ENCODE assay signal across 13 cellular contexts in the genomic region with DNA sequence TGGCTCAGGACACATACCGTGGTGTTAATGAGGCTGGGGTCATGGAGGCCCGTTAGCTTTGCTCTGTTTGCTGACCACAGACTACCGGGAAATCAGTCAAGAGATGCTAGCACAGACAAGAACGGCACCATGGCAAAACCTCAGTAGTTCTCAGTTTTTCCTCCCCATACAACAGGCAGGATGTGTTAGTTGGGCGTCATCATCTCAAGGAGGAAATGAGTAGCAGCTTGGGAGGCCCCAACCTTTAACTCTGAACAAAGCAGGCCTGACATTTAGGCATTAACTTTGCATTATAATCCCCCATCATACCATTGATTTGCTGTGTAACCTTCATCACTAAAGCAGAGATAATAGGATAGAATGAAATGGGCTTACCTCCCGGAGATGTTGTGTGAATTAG.
A peak's percentile ranks its signal among the peaks of the same experiment; 100 is the strongest.
DNase-seq lines count a peak whose midpoint lies in the region; ATAC-seq, FAIRE-seq and TF ChIP-seq lines count a peak whose summit lies in the region.
"Had no signal": no experiment of that assay in that cellular context is flagged by ENCODE, and none has a peak within 500 bp of the region (broad histone marks: within the 10 kb centered on the region; RNA-seq: fewer than 3 reads in every experiment).

No MANE protein-coding gene starts in this region.

- BruUV-seq in HepG2 (replicated peaks; lab: Mats Ljungman, UMichigan): no TSS peak

- no peaks in the 10 kb centered on the region for H3K79me2 ChIP-seq in H1 (ENCODE audit: control insufficient read depth in 1 of 2, insufficient read depth in 2 of 2, low read length in 2 of 2)
- H3K79me2 ChIP-seq in HepG2 (ENCODE audit: insufficient read depth, low read length): no peaks in the 10 kb centered on the region

- DNase-seq in activated CD4-positive, CD25-positive, alpha-beta regulatory T cell treated with anti-CD3 and anti-CD28 coated beads, Interleukin-2, amount 50 U/mL, for 72 hours: no peak
- no peak for DNase-seq in WTC11 (ENCODE audit: low spot score)
- peak in 1 of 2 experiments; percentile 19 for DNase-seq in H1 (ENCODE audit: low read depth in 1 of 2, low spot score in 2 of 2)
- DNase-seq in stimulated activated CD8-positive, alpha-beta memory T cell treated with anti-CD3 and anti-CD28 coated beads, Interleukin-15, amount 100 ng/mL, for 48 hours (ENCODE audit: low read depth in 2 of 2): peak; percentile 12 to 16
- no peak for DNase-seq in LoVo (ENCODE audit: low spot score)
- no peak for DNase-seq in DMS53 treated with DMSO at 0.1 percent for 48 hours (lab: John Stamatoyannopoulos, UW; ENCODE audit: unreplicated experiment)
- no peak for DNase-seq in HepG2 (ENCODE audit: low spot score)
- DNase-seq: body of pancreas, OCI-M1, right lobe of liver had no signal

- no peak overlapping the region for H2AFZ ChIP-seq in H1 (ENCODE audit: low read length)
- no peak overlapping the region for H2AFZ ChIP-seq in HepG2 (ENCODE audit: low read length)

- H2BK20ac ChIP-seq in H1 (ENCODE audit: low read length): no peak overlapping the region

- intact Hi-C loops in HepG2 (cut with micrococcal nuclease; ENCODE audit: unreplicated experiment): no loop called here

- H4K20me1 ChIP-seq in H1 (replicated peaks in 1 of 2; ENCODE audit: control insufficient read depth in 1 of 2, insufficient read depth in 2 of 2, low read length in 2 of 2) (no peaks in the 10 kb centered on the region), HepG2 (ENCODE audit: insufficient read depth, low read length) (no peaks in the 10 kb centered on the region)

- TF ChIP-seq RAD21 in H1 (IDR thresholded peaks at IDR 0.05 in 1 of 2, conservative IDR thresholded peaks at IDR 0.05 in 1 of 2; ENCODE audit: low read depth in 2 of 2, low read length in 2 of 2) (no peak), HepG2 (CRISPR knock-in tag; IDR thresholded peaks at IDR 0.05) (no peak)

- H3K14ac ChIP-seq in H1 (ENCODE audit: insufficient read length): no peak overlapping the region

- TF ChIP-seq EP300 in H1 (IDR thresholded peaks at IDR 0.05; ENCODE audit: borderline replicate concordance in 1 of 2, low read depth in 2 of 2, low read length in 2 of 2) (no peak), HepG2 (IDR thresholded peaks at IDR 0.05; ENCODE audit: low read depth in 2 of 2, low read length in 2 of 2) (no peak), HepG2 (CRISPR knock-in tag; IDR thresholded peaks at IDR 0.05; ENCODE audit: borderline replicate concordance) (no peak)

- H3K4me3 ChIP-seq in H1 (ENCODE audit: extremely low read depth in 1 of 4, insufficient read depth in 2 of 4, low read depth in 3 of 4, low read length in 4 of 4): 0 out of 8 replicates have a peak overlapping the region, but pooled peaks of 1 of the 4 experiments have one; percentile 6
- no peak overlapping the region for H3K4me3 ChIP-seq in HepG2 (replicated peaks in 1 of 3; ENCODE audit: insufficient read depth in 1 of 3, low read depth in 2 of 3, low read length in 3 of 3)
- H3K4me3 ChIP-seq: body of pancreas, gastroesophageal sphincter, right lobe of liver, tibial nerve had no signal

- H4K8ac ChIP-seq in H1 (ENCODE audit: extremely low read depth, insufficient read depth, low read length): no peak overlapping the region

- peak overlapping the region; percentile 66 for H4K5ac ChIP-seq in H1 (ENCODE audit: insufficient read length, low read depth, low read length)

- POLR2A ChIA-PET in WTC11 (lab: Charles Lee): no interaction called here
- POLR2A ChIA-PET in H1 (lab: Charles Lee; ENCODE audit: partially characterized antibody): interaction anchor here (1.0 kb wide), 1 partner anchor 8 kb away, joined by 3 read pairs; no protein-coding TSS in a partner anchor
- POLR2A ChIA-PET in HepG2 (lab: Yijun Ruan, JAX): no interaction called here

- H3K36me3 ChIP-seq in H1 (ENCODE audit: control insufficient read depth in 2 of 4, insufficient read depth in 4 of 4, low read length in 3 of 4) (no peaks in the 10 kb centered on the region; a peak in 1 of 8 replicates), HepG2 (replicated peaks in 1 of 2; ENCODE audit: control insufficient read depth in 1 of 2, insufficient read depth in 2 of 2, low read length in 2 of 2) (no peaks in the 10 kb centered on the region)
- H3K36me3 ChIP-seq: gastroesophageal sphincter, right lobe of liver, tibial nerve had no signal

- peaks cover 0 to 13% (median 5%) of the 10 kb centered on the region in 4 experiments; a peak in 3 of 7 replicates for H3K4me1 ChIP-seq in H1 (replicated peaks in 1 of 4; ENCODE audit: control insufficient read depth in 3 of 4, insufficient read depth in 4 of 4, low read length in 3 of 4)
- no peaks in the 10 kb centered on the region for H3K4me1 ChIP-seq in HepG2 (ENCODE audit: insufficient read depth, low read length)
- H3K4me1 ChIP-seq: body of pancreas, gastroesophageal sphincter, tibial nerve had no signal

- H3K27me3 ChIP-seq in H1 (replicated peaks in 1 of 4; ENCODE audit: control insufficient read depth in 3 of 4, extremely low read depth in 1 of 4, insufficient read depth in 3 of 4, low read length in 3 of 4): no peaks in the 10 kb centered on the region
- no peaks in the 10 kb centered on the region for H3K27me3 ChIP-seq in HepG2 (ENCODE audit: control insufficient read depth in 1 of 2, insufficient read depth in 2 of 2, low read length in 2 of 2)
- H3K27me3 ChIP-seq: body of pancreas, gastroesophageal sphincter, tibial nerve had no signal

- H3K27me3 Mint-ChIP-seq in WTC11 (ENCODE audit: low read depth): peaks cover 11% of the 10 kb centered on the region

- H2BK12ac ChIP-seq in H1 (ENCODE audit: low read depth, low read length): no peak overlapping the region

- peaks cover 4% of the 10 kb centered on the region; the same call in 1 of the 2 replicates for H3K36me3 Mint-ChIP-seq in WTC11

- ATAC-seq in activated CD4-positive, CD25-positive, alpha-beta regulatory T cell treated with anti-CD3 and anti-CD28 coated beads, Interleukin-2, amount 50 U/mL, for 24 hours: peak; percentile 86 to 95
- ATAC-seq in WTC11: peak; percentile 83
- no peak for ATAC-seq in HepG2
- ATAC-seq: body of pancreas, gastroesophageal sphincter, right lobe of liver had no signal

- no peak overlapping the region for H2BK15ac ChIP-seq in H1 (ENCODE audit: low read length)

- H3K4me1 Mint-ChIP-seq in WTC11: peaks cover 35% of the 10 kb centered on the region

- FAIRE-seq in H1 (lab: Jason Lieb, UNC): peak; percentile 32
- no peak for FAIRE-seq in HepG2 (lab: Jason Lieb, UNC)

- CTCF ChIA-PET in WTC11 (lab: Charles Lee): no interaction called here
- CTCF ChIA-PET in H1 (lab: Charles Lee; ENCODE audit: partially characterized antibody): no interaction called here
- CTCF ChIA-PET in HepG2 (lab: Yijun Ruan, JAX; ENCODE audit: low intra/inter-chr PET ratio, low total read pairs): no interaction called here

- H3K18ac ChIP-seq in H1 (ENCODE audit: extremely low read depth, low read length): peak overlapping the region; percentile 32; the same call in 1 of the 2 replicates

- in situ Hi-C loops in HepG2 (cut with HindIII; ENCODE audit: extremely low pct_ligation_motif_present, low pct_unique_long_range_greater_than_20kb): no loop called here

- peak overlapping the region; percentile 70 for H3K27ac Mint-ChIP-seq in WTC11

- no peak overlapping the region for H2BK120ac ChIP-seq in H1 (replicated peaks; ENCODE audit: low read depth, low read length)

- H3K9me3 ChIP-seq in H1 (ENCODE audit: insufficient read depth in 2 of 2, low read depth in 1 of 2, low read length in 1 of 2) (no peaks in the 10 kb centered on the region), HepG2 (ENCODE audit: low read length) (no peaks in the 10 kb centered on the region)
- H3K9me3 ChIP-seq: body of pancreas, gastroesophageal sphincter, right lobe of liver, tibial nerve had no signal

- H3K23ac ChIP-seq in H1 (ENCODE audit: insufficient read length): no peak overlapping the region

- no peaks in the 10 kb centered on the region for H3K79me1 ChIP-seq in H1 (ENCODE audit: low read depth, low read length)

- H3K4ac ChIP-seq in H1 (replicated peaks; ENCODE audit: insufficient read length, low read depth, low read length): no peak overlapping the region

- TF ChIP-seq POLR2A in H1 (IDR thresholded peaks at IDR 0.05; ENCODE audit: control extremely low read depth in 1 of 2, low read depth in 2 of 2, low read length in 2 of 2): no peak
- no peak for TF ChIP-seq POLR2A in HepG2 (IDR thresholded peaks at IDR 0.05; ENCODE audit: insufficient read depth in 1 of 2, low read depth in 2 of 2, low read length in 2 of 2)

- H3K4me2 ChIP-seq in H1 (ENCODE audit: insufficient read depth in 1 of 2, low read depth in 2 of 2, low read length in 2 of 2) (peak overlapping the region in 1 of 2 experiments; percentile 28; a peak in 2 of 4 replicates), HepG2 (ENCODE audit: low read depth, low read length) (no peak overlapping the region)

- WGBS in H1 (ENCODE audit: extremely low coverage in 1 of 2, insufficient coverage in 1 of 2, insufficient read length in 1 of 2, insufficient replicate concordance in 2 of 2, low coverage in 1 of 2, low lambda C conversion rate in 2 of 2, missing lambda C conversion rate in 1 of 2), 2 experiments: 55% methylated on average over 6 of the region's 6 CpGs; no CpG with 5 or more reads in 1 of the 2 experiments
- WGBS in HepG2 (ENCODE audit: low lambda C conversion rate): 88% methylated on average over 1 of the region's 6 CpGs

- H3K27ac ChIP-seq in H1 (ENCODE audit: low read depth, low read length): peak overlapping the region; percentile 30; the same call in 1 of the 2 replicates
- no peak overlapping the region for H3K27ac ChIP-seq in HepG2 (ENCODE audit: extremely low read length, insufficient read depth, low read length)
- H3K27ac ChIP-seq: body of pancreas, gastroesophageal sphincter, right lobe of liver, tibial nerve had no signal

- H3K56ac ChIP-seq in H1 (replicated peaks; ENCODE audit: insufficient read length, low read depth, low read length): peak overlapping the region; percentile 16

- no peak overlapping the region for H4K91ac ChIP-seq in H1 (replicated peaks; ENCODE audit: insufficient read length, low read length)

- no peak overlapping the region for H2AK5ac ChIP-seq in H1 (ENCODE audit: low read depth, low read length)

- no peak overlapping the region for H3K4me3 Mint-ChIP-seq in WTC11

- H3K23me2 ChIP-seq in H1 (ENCODE audit: low read depth, low read length): no peaks in the 10 kb centered on the region

- no peaks in the 10 kb centered on the region; the same call in 1 of the 2 replicates for H3K9me3 Mint-ChIP-seq in WTC11

- H3K9ac ChIP-seq in H1 (replicated peaks in 1 of 4; ENCODE audit: extremely low read depth in 1 of 4, low read depth in 3 of 4, low read length in 3 of 4) (no peak overlapping the region), HepG2 (ENCODE audit: insufficient read depth, low read depth, low read length) (no peak overlapping the region)

- H2BK5ac ChIP-seq in H1 (ENCODE audit: low read depth, low read length): no peak overlapping the region; the same call in 1 of the 2 replicates

- TF ChIP-seq CTCF in WTC11 (IDR thresholded peaks at IDR 0.05): no peak
- TF ChIP-seq CTCF in H1 (IDR thresholded peaks at IDR 0.05; ENCODE audit: control extremely low read depth in 1 of 3, insufficient read depth in 1 of 3, low read depth in 1 of 3, low read length in 3 of 3): no peak
- TF ChIP-seq CTCF in HepG2 (CRISPR knock-in tag; IDR thresholded peaks at IDR 0.05): no peak

TF ChIP-seq in H1, 55 proteins besides CTCF, POLR2A, EP300 and RAD21 (continues in another document):
- no peak for TF ChIP-seq MAFK (IDR thresholded peaks at IDR 0.05; ENCODE audit: low read depth, low read length)

TF ChIP-seq in HepG2, 621 proteins besides CTCF, POLR2A, EP300 and RAD21 (continues in another document):
- no peak for TF ChIP-seq ZNF124 (CRISPR knock-in tag; IDR thresholded peaks at IDR 0.05)

Comparison
In these comparisons a context has a peak if more than half of its experiments do, and no peak if none do; other contexts are left out.
1. DNase-seq: peak in stimulated activated CD8-positive, alpha-beta memory T cell treated with anti-CD3 and anti-CD28 coated beads, Interleukin-15, amount 100 ng/mL, for 48 hours (2 of 2); none in activated CD4-positive, CD25-positive, alpha-beta regulatory T cell treated with anti-CD3 and anti-CD28 coated beads, Interleukin-2, amount 50 U/mL, for 72 hours (single experiment), WTC11 (single experiment), LoVo (single experiment), DMS53 treated with DMSO at 0.1 percent for 48 hours (single experiment) and HepG2 (single experiment).